ENCODE assay signal across 12 cellular contexts in the genomic region with DNA sequence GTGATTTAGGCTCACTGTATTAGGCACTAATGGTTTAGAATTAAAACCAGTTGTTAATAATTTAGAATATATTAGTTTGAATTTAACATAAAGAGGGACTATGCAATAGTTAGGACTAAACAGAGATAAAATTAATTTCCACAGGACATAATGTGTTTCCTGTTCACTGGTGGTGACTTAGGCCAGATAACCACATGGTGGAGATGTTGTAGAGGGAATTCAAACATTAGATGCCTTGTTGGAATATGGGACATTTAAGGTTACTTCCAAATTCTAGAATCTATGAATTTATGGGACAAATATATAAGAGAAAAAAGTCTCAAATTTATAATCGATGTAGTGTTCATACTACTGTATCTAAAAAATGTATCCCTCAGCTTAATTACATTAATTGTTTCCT.
DNase-seq lines count a peak whose midpoint lies in the region; ATAC-seq and TF ChIP-seq lines count a peak whose summit lies in the region.
"Had no signal": no experiment of that assay in that cellular context is flagged by ENCODE, and none has a peak within 500 bp of the region (broad histone marks: within the 10 kb centered on the region; RNA-seq: fewer than 3 reads in every experiment).

No MANE protein-coding gene starts in this region.

- H3K27me3 ChIP-seq in breast epithelium = peaks cover 0 to 5% of the 10 kb centered on the region in 2 donors

- H3K27ac ChIP-seq in breast epithelium = no peak overlapping the region

- intact Hi-C loops in breast epithelium (cut with DNase I; ENCODE audit: low total_unique reads) = no loop called here
- intact Hi-C loops in Right ventricle myocardium inferior (cut with DNase I) = no loop called here

- DNase-seq in T47D (ENCODE audit: low read depth in 1 of 2, low spot score in 1 of 2) (peak; percentile 32 to 48), breast epithelium (ENCODE audit: low spot score in 2 of 2) (no peak), NCI-H526 (lab: John Stamatoyannopoulos, UW) (peak; percentile 24 to 63), chondrocyte (ENCODE audit: low spot score) (no peak), type B pancreatic cell (ENCODE audit: extremely low spot score, unreplicated experiment) (no peak), NCI-H226 (no peak), NCI-H2196 (lab: John Stamatoyannopoulos, UW; ENCODE audit: unreplicated experiment) (no peak), Right ventricle myocardium inferior (ENCODE audit: missing footprints) (no peak)
- DNase-seq: natural killer cell, NCI-H1048 had no signal

- no peaks in the 10 kb centered on the region for H3K36me3 ChIP-seq in breast epithelium

- TF ChIP-seq CTCF in breast epithelium (IDR thresholded peaks at IDR 0.05) (no peak), chondrocyte (IDR thresholded peaks at IDR 0.05) (peak; percentile 82), type B pancreatic cell (conservative IDR thresholded peaks at IDR 0.05) (peak; percentile 69)

- H3K9me3 Mint-ChIP-seq in chondrocyte (ENCODE audit: low read depth) (no peaks in the 10 kb centered on the region), type B pancreatic cell (no peaks in the 10 kb centered on the region)
- H3K9me3 Mint-ChIP-seq: T-helper 1 cell treated with Interleukin-12 subunit alpha and Interleukin-12 subunit beta and Interleukin-4 antibody, amounts not matched to agents 30 μg/mL and 1 μg/mL, for 36 hours had no signal

- H3K4me3 ChIP-seq in breast epithelium = no peak overlapping the region

- H3K4me3 Mint-ChIP-seq in chondrocyte (ENCODE audit: unreplicated experiment) = no peak overlapping the region
- no peak overlapping the region for H3K4me3 Mint-ChIP-seq in type B pancreatic cell
- H3K4me3 Mint-ChIP-seq: natural killer cell; stimulated activated effector memory CD8-positive, alpha-beta T cell treated with anti-CD3 and anti-CD28 coated beads, Interleukin-12 subunit alpha, Interleukin-12 subunit beta, amount 100 ng/mL, for 72 hours; T-helper 1 cell treated with Interleukin-12 subunit alpha and Interleukin-12 subunit beta and Interleukin-4 antibody, amounts not matched to agents 30 μg/mL and 1 μg/mL, for 36 hours had no signal

- no peaks in the 10 kb centered on the region for H3K4me1 ChIP-seq in breast epithelium

- H3K36me3 Mint-ChIP-seq in chondrocyte (ENCODE audit: low read depth) (no peaks in the 10 kb centered on the region), type B pancreatic cell (no peaks in the 10 kb centered on the region)
- H3K36me3 Mint-ChIP-seq: natural killer cell; stimulated activated effector memory CD8-positive, alpha-beta T cell treated with anti-CD3 and anti-CD28 coated beads, Interleukin-12 subunit alpha, Interleukin-12 subunit beta, amount 100 ng/mL, for 72 hours had no signal

- no peaks in the 10 kb centered on the region for H3K27me3 Mint-ChIP-seq in chondrocyte (ENCODE audit: low read depth)
- H3K27me3 Mint-ChIP-seq in type B pancreatic cell = no peaks in the 10 kb centered on the region

- no peaks in the 10 kb centered on the region for H3K9me3 ChIP-seq in breast epithelium

- H3K27ac Mint-ChIP-seq in chondrocyte (ENCODE audit: unreplicated experiment) = no peak overlapping the region
- H3K27ac Mint-ChIP-seq in type B pancreatic cell = no peak overlapping the region
- H3K27ac Mint-ChIP-seq: natural killer cell; stimulated activated effector memory CD8-positive, alpha-beta T cell treated with anti-CD3 and anti-CD28 coated beads, Interleukin-12 subunit alpha, Interleukin-12 subunit beta, amount 100 ng/mL, for 72 hours; T-helper 1 cell treated with Interleukin-12 subunit alpha and Interleukin-12 subunit beta and Interleukin-4 antibody, amounts not matched to agents 30 μg/mL and 1 μg/mL, for 36 hours had no signal

- in situ Hi-C loops in T47D (cut with HindIII; ENCODE audit: low pct_unique_long_range_greater_than_20kb, low sequenced_read_pairs) = no loop called here

- H3K4me1 Mint-ChIP-seq in chondrocyte (ENCODE audit: low read depth) = no peaks in the 10 kb centered on the region
- peaks cover 6% of the 10 kb centered on the region for H3K4me1 Mint-ChIP-seq in type B pancreatic cell (ENCODE audit: unreplicated experiment)
- H3K4me1 Mint-ChIP-seq: natural killer cell; stimulated activated effector memory CD8-positive, alpha-beta T cell treated with anti-CD3 and anti-CD28 coated beads, Interleukin-12 subunit alpha, Interleukin-12 subunit beta, amount 100 ng/mL, for 72 hours had no signal

- ATAC-seq in Right ventricle myocardium inferior = no peak
- ATAC-seq: natural killer cell; stimulated activated effector memory CD8-positive, alpha-beta T cell treated with anti-CD3 and anti-CD28 coated beads, Interleukin-12 subunit alpha, Interleukin-12 subunit beta, amount 100 ng/mL, for 72 hours had no signal

- TF ChIP-seq POLR2A in breast epithelium (IDR thresholded peaks at IDR 0.05) = no peak

Comparison
In these comparisons a context has a peak if more than half of its experiments do, and no peak if none do; other contexts are left out.
1. DNase-seq: peak in T47D (2 of 2) and NCI-H526 (2 of 2); none in breast epithelium (0 of 2), chondrocyte (single experiment), type B pancreatic cell (single experiment), NCI-H226 (single experiment), NCI-H2196 (single experiment) and Right ventricle myocardium inferior (single experiment).
2. CTCF ChIP-seq: peak in chondrocyte (single experiment) and type B pancreatic cell (single experiment); none in breast epithelium (0 of 3).